In the genomic region with DNA sequence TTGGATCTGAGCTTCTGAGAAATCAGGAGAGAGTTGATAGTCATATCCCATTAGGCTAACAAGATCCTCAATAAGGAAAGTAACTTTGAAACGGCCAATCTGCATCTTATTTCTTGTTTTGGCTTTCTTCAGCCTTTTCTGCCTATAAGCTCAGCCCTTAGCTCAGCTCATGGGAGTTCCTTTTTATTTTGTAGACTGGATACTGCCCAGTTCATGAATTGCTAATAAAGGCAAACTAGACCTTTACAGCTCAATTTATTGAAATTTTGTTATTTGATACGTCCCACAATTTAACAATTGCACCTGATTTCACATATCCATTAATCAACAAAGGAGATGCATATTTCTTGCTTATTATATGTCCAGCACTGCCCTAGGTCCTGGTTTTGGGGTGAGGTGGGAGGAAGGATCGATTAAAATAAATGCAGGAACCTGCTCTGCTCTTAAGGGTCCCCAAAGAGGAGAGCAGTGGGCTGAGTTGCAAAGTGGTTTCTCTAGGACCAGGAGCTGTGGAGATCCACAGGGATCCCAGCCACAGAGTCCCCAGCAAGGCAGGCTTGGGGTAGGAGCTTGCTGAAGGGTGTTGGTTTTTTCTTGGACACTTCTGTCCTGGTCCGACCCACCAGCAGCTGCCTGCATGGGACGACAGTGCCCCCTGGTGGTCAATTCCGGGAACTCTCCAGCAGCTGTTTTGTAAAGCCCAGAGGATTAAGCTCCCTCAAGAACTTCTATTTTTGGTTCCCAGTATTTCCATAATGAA, we compare ENCODE assay signal across 8 cellular contexts. TPM values are rescaled to one million over a fixed set of nuclear protein-coding genes. Genes with fewer than 3 reads are reported as not detected.
DNase-seq lines count a peak whose midpoint lies in the region; ATAC-seq, FAIRE-seq and TF ChIP-seq lines count a peak whose summit lies in the region.

No MANE protein-coding gene starts in this region.

- POLR2A ChIA-PET in K562 (lab: Yijun Ruan, JAX): interaction anchor here (0.5 to 3.2 kb wide), 17 partner anchors 8 to 775 kb away, joined by 3 to 12 read pairs (median 3); a partner anchor contains a TSS

- ATAC-seq in K562: peak; percentile 87
- no peak for ATAC-seq in HG02870 (IDR thresholded peaks at IDR 0.05; ENCODE audit: unreplicated experiment)

- 39% methylated on average over 6 of the region's 6 CpGs for WGBS in K562 (ENCODE audit: insufficient coverage, low coverage, missing lambda C conversion rate)
- WGBS in iPS DF 6.9 (ENCODE audit: insufficient coverage, insufficient read length): no CpG with 5 or more reads among the region's 6 CpGs

- no peaks in the 10 kb centered on the region for H3K36me3 ChIP-seq in H7 (replicated peaks; ENCODE audit: control insufficient read depth, insufficient read depth, low read length)
- no peaks in the 10 kb centered on the region for H3K36me3 ChIP-seq in K562 (ENCODE audit: control insufficient read depth, insufficient read depth, low read length)
- no peaks in the 10 kb centered on the region for H3K36me3 ChIP-seq in iPS DF 6.9 (ENCODE audit: control insufficient read depth, insufficient read depth, low read length)

- H3K4me3 ChIP-seq in H7 (ENCODE audit: insufficient read depth, low read depth, low read length): no peak overlapping the region
- no peak overlapping the region for H3K4me3 ChIP-seq in K562
- no peak overlapping the region for H3K4me3 ChIP-seq in iPS DF 6.9 (ENCODE audit: low read length)

- H3K4me1 ChIP-seq in K562 (replicated peaks in 1 of 2; ENCODE audit: control insufficient read depth in 2 of 2, insufficient read depth in 2 of 2, low read length in 2 of 2) (peaks cover 0 to 5% of the 10 kb centered on the region in 2 experiments; a peak in 2 of 5 replicates), iPS DF 6.9 (ENCODE audit: control insufficient read depth, insufficient read depth, low read length) (no peaks in the 10 kb centered on the region)

- peak; percentile 60 for DNase-seq in DMS114 treated with DMSO at 0.1 percent for 48 hours (lab: John Stamatoyannopoulos, UW; ENCODE audit: unreplicated experiment)
- DNase-seq in H7: peak; percentile 89
- DNase-seq in NCI-H2029 treated with DMSO at 0.1 percent for 48 hours (lab: John Stamatoyannopoulos, UW): peak; percentile 21
- DNase-seq in K562 (ENCODE audit: extremely low read depth in 1 of 4, low spot score in 3 of 4): peak; percentile 87 to 91 (median 88)
- peak; percentile 50 for DNase-seq in iPS DF 6.9 (ENCODE audit: low read depth, low spot score)
- peak; percentile 74 for DNase-seq in smooth muscle cell of the brain vasculature (ENCODE audit: low read depth, low spot score)

- H3K4me2 ChIP-seq in K562 (ENCODE audit: insufficient read depth, low read length): no peak overlapping the region

- in situ Hi-C loops in K562 (cut with MboI): loop anchor here (5.0 kb wide), 1 partner anchor 383 kb away; no protein-coding TSS in a partner anchor

- no peaks in the 10 kb centered on the region for H4K20me1 ChIP-seq in K562 (replicated peaks; ENCODE audit: control insufficient read depth, insufficient read depth, low read length)

- TF ChIP-seq RAD21 in K562 (CRISPR knock-in tag; conservative IDR thresholded peaks at IDR 0.05 in 1 of 2, IDR thresholded peaks at IDR 0.05 in 1 of 2): peak; percentile 99 to 100

- intact Hi-C loops in K562 (cut with micrococcal nuclease): loop anchor here (1.0 to 5.0 kb wide), 8 partner anchors 88 to 775 kb away; no protein-coding TSS in a partner anchor

- TF ChIP-seq EP300 in K562 (IDR thresholded peaks at IDR 0.05; ENCODE audit: low read length): no peak

- H3K79me2 ChIP-seq in K562 (ENCODE audit: control insufficient read depth, insufficient read depth, low read length): no peaks in the 10 kb centered on the region

- peak overlapping the region; percentile 47 for H2AFZ ChIP-seq in K562 (ENCODE audit: low read depth, low read length)

- 0 out of 2 replicates have a peak, but pooled peaks cover 2% of the 10 kb centered on the region for H3K27me3 ChIP-seq in H7 (ENCODE audit: control insufficient read depth, insufficient read depth, low read length)
- peaks cover 0 to under 1% of the 10 kb centered on the region in 2 experiments; a peak in 1 of 5 replicates for H3K27me3 ChIP-seq in K562 (ENCODE audit: control insufficient read depth in 2 of 2, insufficient read depth in 2 of 2, low read length in 2 of 2)
- H3K27me3 ChIP-seq in iPS DF 6.9 (ENCODE audit: control insufficient read depth, insufficient read depth, low read length): no peaks in the 10 kb centered on the region

- peaks cover 4% of the 10 kb centered on the region for H3K9me3 ChIP-seq in K562 (replicated peaks; ENCODE audit: control insufficient read depth, insufficient read depth, low read depth, low read length)
- no peaks in the 10 kb centered on the region for H3K9me3 ChIP-seq in iPS DF 6.9 (ENCODE audit: control insufficient read depth, insufficient read depth, low read length)

- no peak for TF ChIP-seq POLR2A in K562 (conservative IDR thresholded peaks at IDR 0.05)

- H3K27ac ChIP-seq in K562 (ENCODE audit: extremely low read depth, low read depth, low read length): no peak overlapping the region
- H3K27ac ChIP-seq in iPS DF 6.9 (ENCODE audit: low read length): no peak overlapping the region

- no TSS peak for BruUV-seq in K562 (replicated peaks; lab: Mats Ljungman, UMichigan)

- no peak overlapping the region; a peak in 1 of 4 replicates for H3K9ac ChIP-seq in K562 (ENCODE audit: insufficient read depth in 1 of 2, low read depth in 2 of 2, low read length in 2 of 2)

- peak; percentile 76 for FAIRE-seq in TTC549 (lab: Jason Lieb, UNC)
- FAIRE-seq in K562 (lab: Jason Lieb, UNC): peak; percentile 92

- CTCF ChIA-PET in K562 (lab: Yijun Ruan, JAX; ENCODE audit: low intra/inter-chr PET ratio): interaction anchor here (0.5 to 3.0 kb wide), 13 partner anchors 16 to 775 kb away, joined by 3 to 45 read pairs (median 5); no protein-coding TSS in a partner anchor

- peaks cover 2% of the 10 kb centered on the region for H3K9me1 ChIP-seq in K562 (ENCODE audit: control insufficient read depth, insufficient read depth, low read length)

- peak; percentile 95 to 99 (median 99) for TF ChIP-seq CTCF in K562 (IDR thresholded peaks at IDR 0.05 in 2 of 3, conservative IDR thresholded peaks at IDR 0.05 in 1 of 3; ENCODE audit: insufficient read depth in 2 of 3, low read depth in 1 of 3, low read length in 3 of 3)

TF ChIP-seq in K562, 482 proteins besides CTCF, POLR2A, EP300 and RAD21 (continues in another document):
- no peak for TF ChIP-seq HDGF (IDR thresholded peaks at IDR 0.05)

RNA-seq across cellular contexts. Expression of a gene that starts 22.9 kb away (rescaled TPM):
- 21.9 and 39.8 TPM in 2 replicates for total RNA-seq in H7 (2014; rRNA removed; shearing (Covaris generic))
- 18.4 and 30.9 TPM in 2 replicates for total RNA-seq in K562 (2011; cell fraction: chromatin; rRNA removed; ENCODE audit: low replicate concordance)
- 52.2 and 53.7 TPM in 2 replicates for total RNA-seq in K562 (2011; cell fraction: nucleolus; rRNA removed)
- 47.9 and 75.6 TPM in 2 replicates for total RNA-seq in K562 (2011; cell fraction: nucleoplasm; rRNA removed)
- total RNA-seq in K562 (2014; rRNA removed): 97.3 and 100 TPM in 2 replicates
- total RNA-seq in K562 (2014; rRNA removed; fragmentation: Illumina TruSeq; extraction: Trizol): 62.9 and 72.8 TPM in 2 replicates
- total RNA-seq in K562 (2015; rRNA removed; fragmentation: Illumina TruSeq; extraction: Trizol): 51.0 and 55.1 TPM in 2 replicates
- 74.0 and 74.4 TPM in 2 replicates for total RNA-seq in K562 (2021)
- polyA plus RNA-seq in K562 (2011; rRNA removed): 87.6 and 92.4 TPM in 2 replicates
- 66.7 and 98.8 TPM in 2 replicates for polyA plus RNA-seq in K562 (2011; cell fraction: cytosol; rRNA removed)
- 32.2 and 37.6 TPM in 2 replicates for polyA plus RNA-seq in K562 (2011; cell fraction: nucleus; rRNA removed)
- 70.5 and 73.8 TPM in 2 replicates for polyA plus RNA-seq in K562 (2012)
- polyA plus RNA-seq in K562 (2014; fragmentation: Illumina TruSeq; extraction: Trizol): 53.4 and 59.9 TPM in 2 replicates
- 10 to 100 TPM in 1 of 2 experiments, 1 to 10 TPM in 1; 6.1 to 11.4 TPM for polyA plus RNA-seq in K562 (2014; fragmentation: Nextera tagmentation; extraction: Ambion mirVana)
- 89.2 and 95.7 TPM in 2 replicates for polyA plus RNA-seq in K562 (2014; rRNA removed)
- polyA minus RNA-seq in K562 (2011; rRNA and poly(A)+ RNA removed): 20.8 and 22.7 TPM in 2 replicates
- polyA minus RNA-seq in K562 (2011; cell fraction: cytosol; rRNA and poly(A)+ RNA removed): 15.7 and 18.1 TPM in 2 replicates
- polyA minus RNA-seq in K562 (2011; cell fraction: nucleus; rRNA and poly(A)+ RNA removed): 4.0 and 9.8 TPM in 2 replicates

RNA-seq across cellular contexts. Expression of a gene that starts 40.9 kb away (rescaled TPM):
- total RNA-seq in H7 (2014; rRNA removed; shearing (Covaris generic)): 41.3 and 49.7 TPM in 2 replicates
- total RNA-seq in K562 (2011; cell fraction: chromatin; rRNA removed; ENCODE audit: low replicate concordance): 20.1 and 37.7 TPM in 2 replicates
- 34.2 and 37.6 TPM in 2 replicates for total RNA-seq in K562 (2011; cell fraction: nucleolus; rRNA removed)
- 23.3 and 27.4 TPM in 2 replicates for total RNA-seq in K562 (2011; cell fraction: nucleoplasm; rRNA removed)
- total RNA-seq in K562 (2014; rRNA removed) (10.2 and 19.9 TPM in 2 replicates), K562 (2014; rRNA removed; fragmentation: Illumina TruSeq; extraction: Trizol) (17.7 and 19.3 TPM in 2 replicates), K562 (2015; rRNA removed; fragmentation: Illumina TruSeq; extraction: Trizol) (16.4 and 17.9 TPM in 2 replicates), K562 (2021) (14.7 and 18.1 TPM in 2 replicates)
- polyA plus RNA-seq in K562 (2011; rRNA removed) (17.3 and 22.0 TPM in 2 replicates), K562 (2014; fragmentation: Illumina TruSeq; extraction: Trizol) (13.1 and 14.9 TPM in 2 replicates), K562 (2014; fragmentation: Nextera tagmentation; extraction: Ambion mirVana) (10 to 100 TPM in 1 of 2 experiments, 1 to 10 TPM in 1; 7.1 to 10.6 TPM), K562 (2014; rRNA removed) (14.3 and 15.3 TPM in 2 replicates)
- 23.6 and 25.5 TPM in 2 replicates for polyA plus RNA-seq in K562 (2011; cell fraction: cytosol; rRNA removed)
- polyA plus RNA-seq in K562 (2011; cell fraction: nucleus; rRNA removed): 22.9 and 24.1 TPM in 2 replicates
- 7.3 and 12.3 TPM in 2 replicates for polyA plus RNA-seq in K562 (2012)
- polyA minus RNA-seq in K562 (2011; rRNA and poly(A)+ RNA removed): 21.0 and 27.3 TPM in 2 replicates
- 19.5 and 19.6 TPM in 2 replicates for polyA minus RNA-seq in K562 (2011; cell fraction: cytosol; rRNA and poly(A)+ RNA removed)
- 23.6 and 30.5 TPM in 2 replicates for polyA minus RNA-seq in K562 (2011; cell fraction: nucleus; rRNA and poly(A)+ RNA removed)

Comparison
In these comparisons a context has a peak if more than half of its experiments do, and no peak if none do; other contexts are left out.
1. DNase-seq: peak in every context shown above with its lines; median percentile 89 in H7; 88 in K562; 74 in smooth muscle cell of the brain vasculature; 60 in DMS114 treated with DMSO at 0.1 percent for 48 hours; 50 in iPS DF 6.9; 21 in NCI-H2029 treated with DMSO at 0.1 percent for 48 hours.